1 cellular context compared by ENCODE assay signal in the genomic region with DNA sequence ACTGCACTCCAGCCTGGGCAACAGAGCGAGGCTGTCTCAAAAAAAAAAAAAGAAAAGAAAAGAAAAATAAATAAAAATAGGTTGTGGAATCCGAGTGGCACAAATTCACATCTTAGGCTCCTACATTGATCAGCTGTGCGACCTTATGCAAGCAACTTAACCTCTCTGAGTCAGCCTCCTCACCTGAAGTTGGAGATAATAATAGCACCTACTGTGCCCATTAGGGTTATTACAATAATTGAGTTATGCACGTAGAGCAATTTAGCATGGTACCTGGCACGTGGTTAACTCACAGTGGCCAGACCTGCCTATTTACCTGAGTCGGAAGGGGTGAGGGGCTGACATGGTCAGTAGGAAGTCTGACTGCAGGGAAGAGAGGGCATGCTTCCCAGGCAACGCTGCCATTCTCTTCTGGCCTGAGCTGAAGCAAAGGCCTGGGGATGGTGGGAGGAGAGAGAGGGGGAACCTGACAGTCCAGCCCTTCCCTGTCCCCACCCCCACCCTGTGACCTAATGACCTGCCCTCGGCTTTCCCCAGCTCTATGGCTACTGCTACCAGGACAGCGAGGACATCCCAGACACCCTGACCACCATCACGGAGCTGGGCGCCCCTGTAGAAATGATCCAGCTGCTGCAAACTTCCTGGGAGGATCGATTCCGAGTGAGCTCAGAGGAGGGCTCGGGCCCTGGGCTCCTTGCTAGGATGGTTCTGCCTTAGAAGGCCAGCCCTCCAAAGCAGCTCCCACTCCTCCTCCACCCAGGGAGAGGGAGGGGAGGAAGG.
A peak's percentile ranks its signal among the peaks of the same experiment; 100 is the strongest.
TF ChIP-seq lines count a peak whose summit lies in the region.

No MANE protein-coding gene starts in this region.

TF ChIP-seq in IMR-90, 13 proteins besides CTCF, POLR2A, EP300 and RAD21:
- TF ChIP-seq MAZ (IDR thresholded peaks at IDR 0.05; ENCODE audit: borderline replicate concordance, low read depth, low read length) (peak; percentile 63; the same call in 1 of the 2 replicates), CHD1 (IDR thresholded peaks at IDR 0.05; ENCODE audit: low read depth, low read length) (no peak), BHLHE40 (IDR thresholded peaks at IDR 0.05; ENCODE audit: low read depth, low read length) (no peak), SMC3 (IDR thresholded peaks at IDR 0.05; ENCODE audit: low read depth, low read length) (no peak), MXI1 (IDR thresholded peaks at IDR 0.05; ENCODE audit: borderline replicate concordance, low read depth, low read length) (no peak), RCOR1 (IDR thresholded peaks at IDR 0.05; ENCODE audit: insufficient replicate concordance, low read length) (no peak), MAFK (IDR thresholded peaks at IDR 0.05; ENCODE audit: low read depth, low read length) (no peak)
- TF ChIP-seq, protein P1, sequence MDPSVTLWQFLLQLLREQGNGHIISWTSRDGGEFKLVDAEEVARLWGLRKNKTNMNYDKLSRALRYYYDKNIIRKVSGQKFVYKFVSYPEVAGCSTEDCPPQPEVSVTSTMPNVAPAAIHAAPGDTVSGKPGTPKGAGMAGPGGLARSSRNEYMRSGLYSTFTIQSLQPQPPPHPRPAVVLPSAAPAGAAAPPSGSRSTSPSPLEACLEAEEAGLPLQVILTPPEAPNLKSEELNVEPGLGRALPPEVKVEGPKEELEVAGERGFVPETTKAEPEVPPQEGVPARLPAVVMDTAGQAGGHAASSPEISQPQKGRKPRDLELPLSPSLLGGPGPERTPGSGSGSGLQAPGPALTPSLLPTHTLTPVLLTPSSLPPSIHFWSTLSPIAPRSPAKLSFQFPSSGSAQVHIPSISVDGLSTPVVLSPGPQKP (IDR thresholded peaks at IDR 0.05; ENCODE audit: borderline replicate concordance, low read depth, low read length): no peak
